ENCODE assay signal across 9 cellular contexts in genomic region chr15:33292718-33293307, GRCh38. TPM values are rescaled to one million over a fixed set of nuclear protein-coding genes. Genes with fewer than 3 reads are reported as not detected.
A peak's percentile ranks its signal among the peaks of the same experiment; 100 is the strongest.
DNase-seq lines count a peak whose midpoint lies in the region; ATAC-seq, FAIRE-seq and TF ChIP-seq lines count a peak whose summit lies in the region.
"Had no signal": no experiment of that assay in that cellular context is flagged by ENCODE, and none has a peak within 500 bp of the region (broad histone marks: within the 10 kb centered on the region; RNA-seq: fewer than 3 reads in every experiment).

No MANE protein-coding gene starts in this region.

- dilution Hi-C loops in IMR-90 (cut with HindIII; ENCODE audit: low sequenced_read_pairs, unreplicated experiment) = no loop called here

- H4K8ac ChIP-seq in IMR-90 (ENCODE audit: low read depth in 2 of 2, low read length in 2 of 2) = no peak overlapping the region

- no peak overlapping the region for H2AK9ac ChIP-seq in IMR-90 (replicated peaks; ENCODE audit: low read depth, low read length, poor library complexity)

- H3K56ac ChIP-seq in IMR-90 (ENCODE audit: extremely low read depth, insufficient read depth, low read length) = no peak overlapping the region

- H3K27me3 ChIP-seq in IMR-90 (ENCODE audit: control insufficient read depth, insufficient read depth, low read length) = peaks cover 20% of the 10 kb centered on the region
- no peaks in the 10 kb centered on the region for H3K27me3 ChIP-seq in PC-9 (ENCODE audit: insufficient read depth, low read depth)

- H2BK5ac ChIP-seq in IMR-90 (ENCODE audit: low read depth, low read length, poor library complexity, severe bottlenecking) = no peak overlapping the region

- H3K4me1 ChIP-seq in IMR-90 (ENCODE audit: control insufficient read depth, insufficient read depth, low read length) (no peaks in the 10 kb centered on the region), PC-9 (replicated peaks; ENCODE audit: insufficient read depth) (peaks cover 24% of the 10 kb centered on the region)

- DNase-seq in EL (peak; percentile 60), IMR-90 (peak; percentile 53), PC-9 (peak; percentile 41 to 52), astrocyte of the hippocampus (ENCODE audit: low read depth, low spot score) (peak; percentile 85)
- peak; percentile 22 to 41 (median 28) for DNase-seq in stimulated activated CD4-positive, alpha-beta T cell treated with anti-CD3 and anti-CD28 coated beads, TNF-alpha, amount 100 ng/mL, for 24 hours (ENCODE audit: low read depth in 3 of 3)

- no peaks in the 10 kb centered on the region for H3K79me2 ChIP-seq in PC-9 (ENCODE audit: low read depth)

- CTCF ChIA-PET in IMR-90 (lab: Yijun Ruan, JAX) = interaction anchor here (0.5 to 2.7 kb wide), 11 partner anchors 9 to 917 kb away, joined by 3 to 29 read pairs (median 4); partner anchors contain the start of gene KATNBL1
- CTCF ChIA-PET in PC-9 (lab: Charles Lee) = interaction anchor here (0.6 to 3.2 kb wide), 8 partner anchors 10 to 437 kb away, joined by 4 to 50 read pairs (median 4); no protein-coding TSS in a partner anchor

- no peaks in the 10 kb centered on the region for H3K36me3 ChIP-seq in IMR-90 (ENCODE audit: control insufficient read depth, insufficient read depth, low read length)
- no peaks in the 10 kb centered on the region for H3K36me3 ChIP-seq in PC-9 (ENCODE audit: low read depth)

- H3F3A ChIP-seq in PC-9 (ENCODE audit: insufficient read depth, low read depth) = peaks cover 10% of the 10 kb centered on the region; the same call in 1 of the 2 replicates

- BruUV-seq in IMR-90 (replicated peaks; lab: Mats Ljungman, UMichigan) (no TSS peak), PC-9 (replicated peaks; lab: Mats Ljungman, UMichigan) (no TSS peak)

- no peak for TF ChIP-seq POLR2A in IMR-90 (IDR thresholded peaks at IDR 0.05; ENCODE audit: low read depth, low read length)

- no peak overlapping the region for H2AK5ac ChIP-seq in IMR-90 (ENCODE audit: low read depth, low read length)

- H3K4ac ChIP-seq in IMR-90 (ENCODE audit: low read depth, low read length) = no peak overlapping the region

- H4K20me1 ChIP-seq in IMR-90 (ENCODE audit: insufficient read depth, low read length) (no peaks in the 10 kb centered on the region), PC-9 (ENCODE audit: insufficient read depth) (no peaks in the 10 kb centered on the region)

- ATAC-seq in IMR-90 (ENCODE audit: low read depth) (peak; percentile 82), HG02973 (IDR thresholded peaks at IDR 0.05; ENCODE audit: unreplicated experiment) (no peak), GM21619 (IDR thresholded peaks at IDR 0.05; ENCODE audit: unreplicated experiment) (no peak)

- H3K4me3 ChIP-seq in IMR-90 (ENCODE audit: insufficient read depth, low read depth, low read length) = no peak overlapping the region
- H3K4me3 ChIP-seq in PC-9 = no peak overlapping the region

- intact Hi-C loops in IMR-90 (cut with micrococcal nuclease) (loop anchor here (1.0 to 10.0 kb wide), 5 partner anchors 206 to 769 kb away; no protein-coding TSS in a partner anchor), PC-9 (cut with micrococcal nuclease; ENCODE audit: unreplicated experiment) (loop anchor here (1.0 to 10.0 kb wide), 10 partner anchors 50 to 436 kb away; no protein-coding TSS in a partner anchor)

- no peak overlapping the region for H3K18ac ChIP-seq in IMR-90 (ENCODE audit: low read depth, low read length)

- H4K91ac ChIP-seq in IMR-90 (ENCODE audit: insufficient read depth, low read depth, low read length) = no peak overlapping the region

- no peaks in the 10 kb centered on the region for H3K9me2 ChIP-seq in PC-9 (ENCODE audit: insufficient read depth)

- H3K9me3 ChIP-seq in IMR-90 (ENCODE audit: control insufficient read depth, insufficient read depth, low read length) (no peaks in the 10 kb centered on the region), PC-9 (ENCODE audit: insufficient read depth, low read depth) (no peaks in the 10 kb centered on the region)

- no peak overlapping the region for H3K23ac ChIP-seq in IMR-90 (ENCODE audit: low read depth, low read length)

- H3K27ac ChIP-seq in IMR-90 (ENCODE audit: insufficient read depth, low read length) = no peak overlapping the region
- no peak overlapping the region for H3K27ac ChIP-seq in PC-9

- no peak overlapping the region for H3K4me2 ChIP-seq in IMR-90 (ENCODE audit: low read depth, low read length)
- peak overlapping the region; percentile 78 for H3K4me2 ChIP-seq in PC-9

- no peaks in the 10 kb centered on the region for H3K9me1 ChIP-seq in IMR-90 (ENCODE audit: insufficient read depth, low read length)

- H3K9ac ChIP-seq in IMR-90 (ENCODE audit: low read depth, low read length) = no peak overlapping the region

- no peaks in the 10 kb centered on the region for H3K79me1 ChIP-seq in IMR-90 (ENCODE audit: low read depth in 1 of 2, low read length in 2 of 2)

- H4K5ac ChIP-seq in IMR-90 (ENCODE audit: low read depth, low read length) = no peak overlapping the region

- H2AFZ ChIP-seq in IMR-90 (replicated peaks; ENCODE audit: low read length, poor library complexity) (no peak overlapping the region), PC-9 (no peak overlapping the region)

- no CpG with 5 or more reads among the region's 7 CpGs for WGBS in IMR-90 (ENCODE audit: extremely low coverage in 2 of 2, insufficient read length in 1 of 2), 2 experiments

- FAIRE-seq in islet of Langerhans (lab: Jason Lieb, UNC) = peak; percentile 85

- H3K14ac ChIP-seq in IMR-90 (replicated peaks; ENCODE audit: low read depth, low read length) = no peak overlapping the region

- POLR2A ChIA-PET in IMR-90 (lab: Charles Lee; ENCODE audit: unreplicated experiment) (no interaction called here), PC-9 (lab: Charles Lee; ENCODE audit: unreplicated experiment) (interaction anchor here (0.6 kb wide), 1 partner anchor 210 kb away, joined by 3 read pairs; no protein-coding TSS in a partner anchor)

- H2BK120ac ChIP-seq in IMR-90 (ENCODE audit: low read depth, low read length) = no peak overlapping the region

- TF ChIP-seq RAD21 in IMR-90 (IDR thresholded peaks at IDR 0.05; ENCODE audit: low read length) = peak; percentile 66

- H2BK20ac ChIP-seq in IMR-90 (ENCODE audit: low read depth, low read length) = no peak overlapping the region

- no peak overlapping the region for H2BK15ac ChIP-seq in IMR-90 (ENCODE audit: low read depth, low read length)

- in situ Hi-C loops in IMR-90 (cut with MboI; ENCODE audit: low sequenced_read_pairs) = no loop called here

- TF ChIP-seq CTCF in IMR-90 (conservative IDR thresholded peaks at IDR 0.05; ENCODE audit: low read depth, low read length) (peak; percentile 62), PC-9 (conservative IDR thresholded peaks at IDR 0.05) (peak; percentile 84)

TF ChIP-seq in IMR-90, 13 proteins besides CTCF, POLR2A, EP300 and RAD21:
- no peak for TF ChIP-seq BHLHE40 (IDR thresholded peaks at IDR 0.05; ENCODE audit: low read depth, low read length)
- TF ChIP-seq SMC3 (IDR thresholded peaks at IDR 0.05; ENCODE audit: low read depth, low read length) = peak; percentile 50
TF ChIP-seq in IMR-90: peak in this region for 1.

RNA-seq across cellular contexts. Expression of gene RYR3, which starts 18.0 kb away (rescaled TPM):
- total RNA-seq in IMR-90 (2012; rRNA removed) (0.18 TPM in 1 of 2 replicates, not detected in the other), PC-9 (2021) (0.15 and 0.25 TPM in 2 replicates)
- not detected in 2 replicates for polyA plus RNA-seq in IMR-90 (2012; rRNA removed)
- not detected in 2 replicates for polyA plus RNA-seq in IMR-90 (2012; cell fraction: cytosol; rRNA removed)
- under 0.01 TPM in 1 of 2 replicates, not detected in the other for polyA plus RNA-seq in IMR-90 (2012; cell fraction: nucleus; rRNA removed; ENCODE audit: low replicate concordance)
- total RNA-seq: activated CD8-positive, alpha-beta memory T cell treated with anti-CD3 and anti-CD28 coated beads for 36 hours had no signal

Comparison
In these comparisons a context has a peak if more than half of its experiments do, and no peak if none do; other contexts are left out.
1. DNase-seq: peak in every context shown above with its lines; median percentile 85 in astrocyte of the hippocampus; 60 in EL; 53 in IMR-90; 46 in PC-9; 28 in stimulated activated CD4-positive, alpha-beta T cell treated with anti-CD3 and anti-CD28 coated beads, TNF-alpha, amount 100 ng/mL, for 24 hours.